Comparison of ENCODE assay signal across 8 cellular contexts in the genomic region with DNA sequence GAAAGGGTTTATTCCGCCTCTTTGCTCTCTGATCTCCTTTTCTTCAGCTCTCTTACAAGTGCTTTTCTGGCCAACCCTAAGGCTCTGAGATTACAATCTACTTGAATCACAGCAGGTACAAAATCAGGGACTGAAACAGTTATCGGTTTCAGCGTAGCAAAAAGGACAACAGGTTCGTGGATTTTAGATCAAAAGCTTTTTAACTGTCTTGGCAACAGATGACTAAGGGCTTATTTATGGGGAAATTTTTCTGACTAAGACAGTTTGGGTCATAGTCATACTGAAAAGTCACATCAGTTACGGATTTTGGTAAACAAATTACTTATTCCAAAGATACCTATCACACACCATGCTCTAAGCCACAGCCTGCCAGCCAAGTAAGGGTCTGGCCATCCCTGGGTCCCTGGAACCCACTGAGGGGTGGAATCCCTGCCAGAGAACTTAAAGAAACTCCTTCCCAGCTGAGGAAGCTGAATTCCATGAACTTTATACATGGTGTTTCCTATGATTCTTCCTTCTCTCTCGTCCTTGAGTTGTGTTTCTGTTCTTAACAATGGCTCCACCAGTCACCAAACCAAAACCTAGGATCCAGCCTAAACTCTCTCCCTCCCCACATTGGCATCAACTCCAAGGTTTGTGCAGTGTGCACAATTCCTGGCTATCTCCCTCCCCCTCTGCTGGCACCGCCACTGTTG.
DNase-seq lines count a peak whose midpoint lies in the region; ATAC-seq, FAIRE-seq and TF ChIP-seq lines count a peak whose summit lies in the region.

No MANE protein-coding gene starts in this region.

- POLR2A ChIA-PET in HCT116 (lab: Charles Lee): no interaction called here

- H3K4me3 ChIP-seq in HCT116 (replicated peaks in 1 of 2; ENCODE audit: low read depth in 1 of 2, low read length in 2 of 2) (peak overlapping the region in 1 of 2 experiments; percentile 56; a peak in 2 of 4 replicates), bronchial epithelial cell (ENCODE audit: low read depth, low read length) (no peak overlapping the region)

- FAIRE-seq in bronchial epithelial cell (lab: Jason Lieb, UNC): no peak

- H2AFZ ChIP-seq in HCT116 (ENCODE audit: low read depth, low read length, poor library complexity, severe bottlenecking): peak overlapping the region; percentile 98

- no peaks in the 10 kb centered on the region for H3K79me2 ChIP-seq in HCT116 (ENCODE audit: insufficient read depth, low read length)

- TF ChIP-seq CTCF in HCT116 (IDR thresholded peaks at IDR 0.05 in 2 of 3, conservative IDR thresholded peaks at IDR 0.05 in 1 of 3; ENCODE audit: borderline replicate concordance in 1 of 3, insufficient read depth in 1 of 3, low read depth in 2 of 3, low read length in 2 of 3) (no peak), bronchial epithelial cell (IDR thresholded peaks at IDR 0.05; ENCODE audit: insufficient read depth, low read length, severe bottlenecking) (no peak)

- no peaks in the 10 kb centered on the region for H3K36me3 ChIP-seq in HCT116 (ENCODE audit: control insufficient read depth in 1 of 2, insufficient read depth in 2 of 2, low read length in 2 of 2)
- no peaks in the 10 kb centered on the region for H3K36me3 ChIP-seq in bronchial epithelial cell (ENCODE audit: control insufficient read depth, insufficient read depth, low read length)

- DNase-seq in DMS79 treated with DMSO at 0.1 percent for 48 hours (lab: John Stamatoyannopoulos, UW) (peak; percentile 18), DMS79 (lab: John Stamatoyannopoulos, UW) (no peak), HCT116 (ENCODE audit: low read depth, low spot score) (peak; percentile 15), NCI-H226 (peak; percentile 39), bronchial epithelial cell (ENCODE audit: low read depth) (peak; percentile 90), myocyte (ENCODE audit: low read depth) (peak; percentile 28), NCI-H187 (lab: John Stamatoyannopoulos, UW) (no peak), SKM-1 treated with dmso at 0.1 percent for 144 hours (lab: John Stamatoyannopoulos, UW; ENCODE audit: unreplicated experiment) (no peak)

- CTCF ChIA-PET in HCT116 (lab: Charles Lee): no interaction called here

- intact Hi-C loops in HCT116 (cut with micrococcal nuclease): no loop called here

- H3K4me1 ChIP-seq in HCT116 (ENCODE audit: control insufficient read depth in 1 of 2, insufficient read depth in 2 of 2, low read length in 2 of 2): peaks cover 27 to 39% of the 10 kb centered on the region in 2 experiments

- no TSS peak for BruUV-seq in HCT116 (replicated peaks; lab: Mats Ljungman, UMichigan)

- no peak for TF ChIP-seq RAD21 in HCT116 (IDR thresholded peaks at IDR 0.05; ENCODE audit: low read depth)

- no peak for ATAC-seq in HCT116

- H3K27me3 ChIP-seq in HCT116 (ENCODE audit: insufficient read depth, low read length) (no peaks in the 10 kb centered on the region), bronchial epithelial cell (ENCODE audit: control insufficient read depth, insufficient read depth, low read length) (no peaks in the 10 kb centered on the region)

- H3K4me2 ChIP-seq in HCT116 (ENCODE audit: low read length): peak overlapping the region; percentile 92

- no peak for TF ChIP-seq POLR2A in HCT116 (IDR thresholded peaks at IDR 0.05; ENCODE audit: borderline replicate concordance, extremely low read depth, insufficient read depth, insufficient read length)

- no peak overlapping the region for H3K27ac ChIP-seq in HCT116 (ENCODE audit: low read depth, low read length)

- H3K9me2 ChIP-seq in HCT116 (ENCODE audit: insufficient read depth): no peaks in the 10 kb centered on the region

- no peaks in the 10 kb centered on the region for H4K20me1 ChIP-seq in HCT116 (ENCODE audit: insufficient read depth)

- no peaks in the 10 kb centered on the region for H3K9me3 ChIP-seq in HCT116 (ENCODE audit: control insufficient read depth in 1 of 2, insufficient read depth in 1 of 2, low read depth in 1 of 2, low read length in 2 of 2)

- RAD21 ChIA-PET in HCT116 (lab: Charles Lee; ENCODE audit: low non-redundant PET in 1 of 2, low total read pairs in 2 of 2, uncharacterized antibody in 2 of 2, unreplicated experiment in 2 of 2): no interaction called here

- no peak overlapping the region for H3K9ac ChIP-seq in HCT116 (ENCODE audit: low read length)

TF ChIP-seq in HCT116, 20 proteins besides CTCF, POLR2A, EP300 and RAD21:
- TF ChIP-seq, protein P1, sequence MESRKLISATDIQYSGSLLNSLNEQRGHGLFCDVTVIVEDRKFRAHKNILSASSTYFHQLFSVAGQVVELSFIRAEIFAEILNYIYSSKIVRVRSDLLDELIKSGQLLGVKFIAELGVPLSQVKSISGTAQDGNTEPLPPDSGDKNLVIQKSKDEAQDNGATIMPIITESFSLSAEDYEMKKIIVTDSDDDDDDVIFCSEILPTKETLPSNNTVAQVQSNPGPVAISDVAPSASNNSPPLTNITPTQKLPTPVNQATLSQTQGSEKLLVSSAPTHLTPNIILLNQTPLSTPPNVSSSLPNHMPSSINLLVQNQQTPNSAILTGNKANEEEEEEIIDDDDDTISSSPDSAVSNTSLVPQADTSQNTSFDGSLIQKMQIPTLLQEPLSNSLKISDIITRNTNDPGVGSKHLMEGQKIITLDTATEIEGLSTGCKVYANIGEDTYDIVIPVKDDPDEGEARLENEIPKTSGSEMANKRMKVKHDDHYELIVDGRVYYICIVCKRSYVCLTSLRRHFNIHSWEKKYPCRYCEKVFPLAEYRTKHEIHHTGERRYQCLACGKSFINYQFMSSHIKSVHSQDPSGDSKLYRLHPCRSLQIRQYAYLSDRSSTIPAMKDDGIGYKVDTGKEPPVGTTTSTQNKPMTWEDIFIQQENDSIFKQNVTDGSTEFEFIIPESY (IDR thresholded peaks at IDR 0.05; ENCODE audit: extremely low read depth, insufficient replicate concordance, low read length): no peak
- no peak for TF ChIP-seq CBX3 (IDR thresholded peaks at IDR 0.05; ENCODE audit: low read depth)
- TF ChIP-seq EGR1 (IDR thresholded peaks at IDR 0.05; ENCODE audit: low read depth): no peak
- peak; percentile 34; the same call in 1 of the 2 replicates for TF ChIP-seq FOSL1 (IDR thresholded peaks at IDR 0.05; ENCODE audit: low read depth)
- no peak for TF ChIP-seq ELF1 (IDR thresholded peaks at IDR 0.05; ENCODE audit: borderline replicate concordance, low read depth)
- no peak for TF ChIP-seq SIN3A (IDR thresholded peaks at IDR 0.05; ENCODE audit: low read depth)

Comparison
In these comparisons a context has a peak if more than half of its experiments do, and no peak if none do; other contexts are left out.
1. DNase-seq: peak in DMS79 treated with DMSO at 0.1 percent for 48 hours (single experiment), HCT116 (single experiment), NCI-H226 (single experiment), bronchial epithelial cell (single experiment) and myocyte (single experiment); none in DMS79 (single experiment), NCI-H187 (0 of 2) and SKM-1 treated with dmso at 0.1 percent for 144 hours (single experiment).